In genomic region chr10:65993451-65993850, GRCh38 we compare ENCODE assay signal across 18 cellular contexts.
A peak's percentile ranks its signal among the peaks of the same experiment; 100 is the strongest.
DNase-seq lines count a peak whose midpoint lies in the region; ATAC-seq, FAIRE-seq and TF ChIP-seq lines count a peak whose summit lies in the region.
"Had no signal": no experiment of that assay in that cellular context is flagged by ENCODE, and none has a peak within 500 bp of the region (broad histone marks: within the 10 kb centered on the region; RNA-seq: fewer than 3 reads in every experiment).

No MANE protein-coding gene starts in this region.

- H3K4me2 ChIP-seq in MM.1S (ENCODE audit: low read depth, low read length) (peak overlapping the region; percentile 7; the same call in 1 of the 2 replicates), GM12878 (ENCODE audit: control insufficient read depth, insufficient read depth) (no peak overlapping the region)

- intact Hi-C loops in GM12878 (cut with micrococcal nuclease; ENCODE audit: unreplicated experiment): no loop called here
- intact Hi-C loops in gastrocnemius medialis (cut with DNase I; ENCODE audit: low total_unique reads): no loop called here

- TF ChIP-seq CTCF in MM.1S (IDR thresholded peaks at IDR 0.05; ENCODE audit: low read length): no peak
- TF ChIP-seq CTCF in GM12878 (IDR thresholded peaks at IDR 0.05 in 2 of 3, conservative IDR thresholded peaks at IDR 0.05 in 1 of 3; ENCODE audit: control insufficient read depth in 2 of 3, extremely low read depth in 1 of 3, insufficient read depth in 1 of 3, low read depth in 3 of 3, low read length in 3 of 3): no peak
- TF ChIP-seq CTCF in type B pancreatic cell (conservative IDR thresholded peaks at IDR 0.05): no peak
- no peak for TF ChIP-seq CTCF in gastrocnemius medialis (IDR thresholded peaks at IDR 0.05 in 4 of 5, conservative IDR thresholded peaks at IDR 0.05 in 1 of 5)

- TF ChIP-seq POLR2A in GM12878 (IDR thresholded peaks at IDR 0.05; ENCODE audit: low read depth, low read length): no peak
- TF ChIP-seq POLR2A in gastrocnemius medialis (IDR thresholded peaks at IDR 0.05): no peak

- ATAC-seq in GM21717 (IDR thresholded peaks at IDR 0.05; ENCODE audit: unreplicated experiment) (peak; percentile 78), GM12878 (peak; percentile 62), gastrocnemius medialis (no peak)

- POLR2A ChIA-PET in GM12878 (lab: Charles Lee): no interaction called here

- no peaks in the 10 kb centered on the region for H4K20me1 ChIP-seq in MM.1S (ENCODE audit: insufficient read depth, low read length)
- no peaks in the 10 kb centered on the region for H4K20me1 ChIP-seq in GM12878 (ENCODE audit: control insufficient read depth, insufficient read depth)

- in situ Hi-C loops in GM12878 (cut with MboI): no loop called here
- in situ Hi-C loops in gastrocnemius medialis (cut with MboI; ENCODE audit: low sequenced_read_pairs in 4 of 4): no loop called here

- H3K4me3 ChIP-seq in MM.1S (ENCODE audit: low read length) (peak overlapping the region; percentile 20; the same call in 1 of the 2 replicates), GM12878 (no peak overlapping the region), gastrocnemius medialis (no peak overlapping the region)

- TF ChIP-seq EP300 in GM12878 (IDR thresholded peaks at IDR 0.05; ENCODE audit: borderline replicate concordance in 1 of 2, control insufficient read depth in 1 of 2, low read depth in 2 of 2, low read length in 2 of 2): no peak

- DNase-seq in MM.1S: peak; percentile 77
- DNase-seq in GM12878 (ENCODE audit: low read depth, low spot score): no peak
- DNase-seq in type B pancreatic cell (ENCODE audit: extremely low spot score, unreplicated experiment): no peak
- DNase-seq in gastrocnemius medialis: no peak
- no peak for DNase-seq in activated T-cell treated with anti-CD3 and anti-CD28 coated beads for 4 hours
- DNase-seq: C1 segment of cervical spinal cord; Calu3; CD4-positive, alpha-beta memory T cell; COR-L47; DMS53; DMS79 treated with DMSO at 0.1 percent for 48 hours; GF-D8; H7; HCEC 1CT had no signal

- H3K27ac ChIP-seq in MM.1S (ENCODE audit: low read length) (no peak overlapping the region; the same call in 1 of the 2 replicates), GM12878 (ENCODE audit: control insufficient read depth, insufficient read depth) (no peak overlapping the region), gastrocnemius medialis (no peak overlapping the region)

- no peaks in the 10 kb centered on the region for H3K27me3 ChIP-seq in MM.1S (replicated peaks; ENCODE audit: insufficient read depth, low read length)
- H3K27me3 ChIP-seq in GM12878 (replicated peaks in 1 of 2; ENCODE audit: control insufficient read depth in 2 of 2, insufficient read depth in 2 of 2, low read length in 1 of 2): no peaks in the 10 kb centered on the region
- H3K27me3 ChIP-seq in gastrocnemius medialis: no peaks in the 10 kb centered on the region

- no peaks in the 10 kb centered on the region for H3K27me3 Mint-ChIP-seq in type B pancreatic cell
- H3K27me3 Mint-ChIP-seq: CD4-positive, alpha-beta memory T cell had no signal

- peak overlapping the region; percentile 59 for H2AFZ ChIP-seq in MM.1S (ENCODE audit: low read length)
- H2AFZ ChIP-seq in GM12878 (ENCODE audit: control insufficient read depth, low read depth, low read length): no peak overlapping the region

- H3K4me1 ChIP-seq in MM.1S (ENCODE audit: low read length) (no peaks in the 10 kb centered on the region), GM12878 (ENCODE audit: control insufficient read depth, insufficient read depth, low read length) (no peaks in the 10 kb centered on the region), gastrocnemius medialis (no peaks in the 10 kb centered on the region)

- no peak overlapping the region for H3K27ac Mint-ChIP-seq in type B pancreatic cell
- H3K27ac Mint-ChIP-seq: CD4-positive, alpha-beta memory T cell had no signal

- SMC1A ChIA-PET in GM12878 (lab: Charles Lee; ENCODE audit: uncharacterized antibody, unreplicated experiment): no interaction called here

- no TSS peak for BruUV-seq in GM12878 (replicated peaks; lab: Mats Ljungman, UMichigan)

- H3F3A ChIP-seq in MM.1S (ENCODE audit: insufficient read depth, low read length): no peaks in the 10 kb centered on the region

- RAD21 ChIA-PET in GM12878 (lab: Charles Lee; ENCODE audit: unreplicated experiment): no interaction called here

- H3K4me3 Mint-ChIP-seq in type B pancreatic cell: no peak overlapping the region
- H3K4me3 Mint-ChIP-seq: CD4-positive, alpha-beta memory T cell had no signal

- H3K9me2 ChIP-seq in MM.1S (replicated peaks; ENCODE audit: insufficient read depth, low read length): no peaks in the 10 kb centered on the region

- no peak for TF ChIP-seq RAD21 in GM12878 (IDR thresholded peaks at IDR 0.05; ENCODE audit: insufficient read depth, low read depth, low read length)

- peaks cover 5% of the 10 kb centered on the region for H3K9me3 Mint-ChIP-seq in type B pancreatic cell

- no peaks in the 10 kb centered on the region for H3K36me3 Mint-ChIP-seq in type B pancreatic cell
- H3K36me3 Mint-ChIP-seq: CD4-positive, alpha-beta memory T cell had no signal

- CTCF ChIA-PET in GM12878 (lab: Yijun Ruan, JAX): no interaction called here

- H3K36me3 ChIP-seq in MM.1S (replicated peaks; ENCODE audit: insufficient read depth, low read length) (no peaks in the 10 kb centered on the region), GM12878 (ENCODE audit: control insufficient read depth in 2 of 2, insufficient read depth in 2 of 2, low read length in 1 of 2) (no peaks in the 10 kb centered on the region), gastrocnemius medialis (no peaks in the 10 kb centered on the region)

- no peaks in the 10 kb centered on the region for H3K4me1 Mint-ChIP-seq in type B pancreatic cell (ENCODE audit: unreplicated experiment)
- H3K4me1 Mint-ChIP-seq: CD4-positive, alpha-beta memory T cell had no signal

- no peak for FAIRE-seq in GM12878 (lab: Jason Lieb, UNC)
- FAIRE-seq: GM12892, GM19239, H1 had no signal

- H3K9me3 ChIP-seq in MM.1S (replicated peaks; ENCODE audit: insufficient read depth, low read length) (no peaks in the 10 kb centered on the region), GM12878 (replicated peaks; ENCODE audit: control insufficient read depth, insufficient read depth, low read length) (no peaks in the 10 kb centered on the region; the same call in 2 of the 3 replicates), gastrocnemius medialis (no peaks in the 10 kb centered on the region)

- H3K9ac ChIP-seq in MM.1S (ENCODE audit: low read length) (no peak overlapping the region), GM12878 (ENCODE audit: control insufficient read depth, insufficient read depth, low read length) (no peak overlapping the region)

- H3K79me2 ChIP-seq in MM.1S (ENCODE audit: low read length) (no peaks in the 10 kb centered on the region), GM12878 (ENCODE audit: control insufficient read depth, insufficient read depth, low read length) (no peaks in the 10 kb centered on the region)

TF ChIP-seq in GM12878, 131 proteins besides CTCF, POLR2A, EP300 and RAD21:
- no peak for TF ChIP-seq BHLHE40 (IDR thresholded peaks at IDR 0.05; ENCODE audit: borderline replicate concordance in 1 of 2, low read depth in 2 of 2, low read length in 1 of 2)
- 0 out of 2 replicates have a peak, but pooled peaks have one; percentile 19 for TF ChIP-seq RAD51 (IDR thresholded peaks at IDR 0.05)
TF ChIP-seq in GM12878: peak in this region for 1.

Comparison
In these comparisons a context has a peak if more than half of its experiments do, and no peak if none do; other contexts are left out.
1. ATAC-seq: peak in GM21717 (single experiment) and GM12878 (single experiment); none in gastrocnemius medialis (0 of 2).